30 cellular contexts compared by ENCODE assay signal in genomic region chr19:4590559-4590958, GRCh38. TPM values are rescaled to one million over a fixed set of nuclear protein-coding genes. Genes with fewer than 3 reads are reported as not detected.
"Had no signal": no experiment of that assay in that cellular context is flagged by ENCODE, and none has a peak within 500 bp of the region (broad histone marks: within the 10 kb centered on the region; RNA-seq: fewer than 3 reads in every experiment).

No MANE protein-coding gene starts in this region.

- H3K36me3 ChIP-seq: esophagus squamous epithelium, gastrocnemius medialis, heart right ventricle, left lung, lower lobe of right lung had no signal

- FAIRE-seq: colon, endometrium, islet of Langerhans, keratinocyte had no signal

- H3K36me3 Mint-ChIP-seq: mesothelial cell of epicardium had no signal

- H3K27ac ChIP-seq: coronary artery, dorsolateral prefrontal cortex, epithelial cell of prostate, esophagus squamous epithelium, gastrocnemius medialis, heart right ventricle, left lung, lower lobe of right lung had no signal

- H3K27ac Mint-ChIP-seq: effector memory CD8-positive, alpha-beta T cell; endodermal cell; mesothelial cell of epicardium had no signal

- H3K4me1 ChIP-seq: gastrocnemius medialis, heart right ventricle, left lung, lower lobe of right lung had no signal

- ATAC-seq: effector memory CD8-positive, alpha-beta T cell; esophagus mucosa; gastrocnemius medialis; left cardiac atrium; left lung; lower lobe of right lung; mucosa of descending colon had no signal

- H3K4me1 Mint-ChIP-seq: endodermal cell had no signal

- H3K9me3 Mint-ChIP-seq: effector memory CD8-positive, alpha-beta T cell; endodermal cell; mesothelial cell of epicardium had no signal

- H3K4me3 ChIP-seq: coronary artery, dorsolateral prefrontal cortex, esophagus squamous epithelium, gastrocnemius medialis, heart right ventricle, left lung, lower lobe of right lung, mucosa of descending colon had no signal

- DNase-seq: dermis blood vessel endothelial cell; dorsolateral prefrontal cortex; effector CD4-positive, alpha-beta T cell; effector memory CD8-positive, alpha-beta T cell; endodermal cell; erythroblast; esophagus squamous epithelium; foreskin fibroblast; foreskin melanocyte; gastrocnemius medialis; glutamatergic neuron; head of caudate nucleus; heart right ventricle; hippocampal formation; left cardiac atrium; left lung; left ventricle myocardium superior; lower lobe of right lung; mesenchymal stem cell; mucosa of descending colon had no signal

- H3K9me3 ChIP-seq: esophagus squamous epithelium, gastrocnemius medialis, heart right ventricle, left lung, lower lobe of right lung, mucosa of descending colon had no signal

- H3K4me3 Mint-ChIP-seq: effector memory CD8-positive, alpha-beta T cell; endodermal cell; mesothelial cell of epicardium had no signal

RNA-seq across cellular contexts. Expression of gene PLIN5, which starts 55.5 kb away (rescaled TPM):
- total RNA-seq: kidney epithelial cell, myocyte had no signal
- polyA plus RNA-seq: keratinocyte had no signal
